1 cellular context compared by ENCODE assay signal in genomic region chrX:101231080-101231479, GRCh38.
TF ChIP-seq lines count a peak whose summit lies in the region.

No MANE protein-coding gene starts in this region.

TF ChIP-seq in IMR-90, 13 proteins besides CTCF, POLR2A, EP300 and RAD21 (continued from another document):
- TF ChIP-seq BHLHE40 (IDR thresholded peaks at IDR 0.05; ENCODE audit: low read depth, low read length) (no peak), SMC3 (IDR thresholded peaks at IDR 0.05; ENCODE audit: low read depth, low read length) (no peak), CEBPB (IDR thresholded peaks at IDR 0.05; ENCODE audit: low read depth, low read length) (no peak), NFE2L2 (IDR thresholded peaks at IDR 0.05; ENCODE audit: low read depth, low read length) (no peak), RFX5 (IDR thresholded peaks at IDR 0.05; ENCODE audit: low read depth, low read length) (no peak), MAFK (IDR thresholded peaks at IDR 0.05; ENCODE audit: low read depth, low read length) (peak; percentile 71)
